In the genomic region with DNA sequence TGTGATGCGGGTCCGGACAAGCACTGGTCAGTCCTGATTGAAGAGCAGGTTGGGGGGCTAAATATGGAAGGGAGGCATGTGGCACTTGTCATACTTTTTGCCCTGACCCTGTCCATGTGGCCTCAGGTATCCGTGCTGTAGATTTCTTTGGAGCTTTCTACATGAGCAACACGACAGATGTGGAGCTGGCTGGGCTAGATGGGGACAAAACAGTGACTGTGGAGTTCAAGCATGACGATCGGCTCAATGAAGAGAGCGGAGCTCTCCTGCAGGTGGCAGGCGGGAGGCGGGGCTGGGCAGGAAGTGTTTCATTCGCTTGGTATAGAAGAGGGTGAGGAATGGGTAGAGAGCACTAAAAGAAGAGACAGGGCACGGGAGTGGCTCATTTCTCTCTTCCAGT, we compare ENCODE assay signal across 1 cellular context.
TF ChIP-seq lines count a peak whose summit lies in the region.

No MANE protein-coding gene starts in this region.

TF ChIP-seq in GM12878, 131 proteins besides CTCF, POLR2A, EP300 and RAD21:
- TF ChIP-seq POU2F2 (IDR thresholded peaks at IDR 0.05; ENCODE audit: borderline replicate concordance, low read depth, low read length) (0 out of 3 replicates have a peak, but pooled peaks have one; percentile 22), PAX5 (IDR thresholded peaks at IDR 0.05; ENCODE audit: borderline replicate concordance, low read depth, low read length) (no peak), MTA2 (IDR thresholded peaks at IDR 0.05; ENCODE audit: low read depth) (no peak)
